Comparison of ENCODE assay signal across 12 cellular contexts in genomic region chr7:99456288-99456687, GRCh38.
"Had no signal": no experiment of that assay in that cellular context is flagged by ENCODE, and none has a peak within 500 bp of the region (broad histone marks: within the 10 kb centered on the region; RNA-seq: fewer than 3 reads in every experiment).

No MANE protein-coding gene starts in this region.

- ATAC-seq: heart right ventricle; left lung; right cardiac atrium; stimulated activated memory B cell treated with anti-CD40 and anti-IgM and Interleukin-4, amounts not matched to agents 10 μg/mL and 1 μg/mL and 100 μg/mL, for 72 hours had no signal

- H3K27me3 Mint-ChIP-seq: activated CD4-positive, alpha-beta memory T cell treated with anti-CD3 and anti-CD28 coated beads for 36 hours; stimulated activated memory B cell treated with anti-CD40 and anti-IgM and Interleukin-4, amounts not matched to agents 10 μg/mL and 1 μg/mL and 100 μg/mL, for 72 hours; type B pancreatic cell had no signal

- H3K9me3 ChIP-seq: heart right ventricle, left lung had no signal

- H3K4me3 Mint-ChIP-seq: activated CD4-positive, alpha-beta memory T cell treated with anti-CD3 and anti-CD28 coated beads for 36 hours; activated T-helper 1 cell treated with anti-CD3 and anti-CD28 coated beads, Interleukin-12 subunit alpha, Interleukin-12 subunit beta, Interleukin-2, Interleukin-4 antibody, amounts not matched to agents 30 ng/mL and 10 ng/mL and 1 ng/mL, durations not matched to agents 14 hours and 24 hours and 36 hours; stimulated activated memory B cell treated with anti-CD40 and anti-IgM and Interleukin-4, amounts not matched to agents 10 μg/mL and 1 μg/mL and 100 μg/mL, for 72 hours; type B pancreatic cell had no signal

- H3K27ac Mint-ChIP-seq: activated CD4-positive, alpha-beta memory T cell treated with anti-CD3 and anti-CD28 coated beads for 36 hours; activated T-helper 1 cell treated with anti-CD3 and anti-CD28 coated beads, Interleukin-12 subunit alpha, Interleukin-12 subunit beta, Interleukin-2, Interleukin-4 antibody, amounts not matched to agents 30 ng/mL and 10 ng/mL and 1 ng/mL, durations not matched to agents 14 hours and 24 hours and 36 hours; stimulated activated memory B cell treated with anti-CD40 and anti-IgM and Interleukin-4, amounts not matched to agents 10 μg/mL and 1 μg/mL and 100 μg/mL, for 72 hours; type B pancreatic cell had no signal

- H3K4me3 ChIP-seq: heart right ventricle, left lung had no signal

- DNase-seq: activated CD4-positive, alpha-beta memory T cell treated with anti-CD3 and anti-CD28 coated beads for 36 hours; activated CD4-positive, CD25-positive, alpha-beta regulatory T cell treated with anti-CD3 and anti-CD28 coated beads, Interleukin-2, amount 50 U/mL, for 72 hours; activated CD8-positive, alpha-beta memory T cell treated with anti-CD3 and anti-CD28 coated beads, Interleukin-2, amount 50 U/mL, for 4 hours; activated naive CD4-positive, alpha-beta T cell; effector CD4-positive, alpha-beta T cell; heart right ventricle; mesenchymal stem cell had no signal

- H3K27me3 ChIP-seq: heart right ventricle, left lung had no signal

- H3K9me3 Mint-ChIP-seq: activated CD4-positive, alpha-beta memory T cell treated with anti-CD3 and anti-CD28 coated beads for 36 hours; activated T-helper 1 cell treated with anti-CD3 and anti-CD28 coated beads, Interleukin-12 subunit alpha, Interleukin-12 subunit beta, Interleukin-2, Interleukin-4 antibody, amounts not matched to agents 30 ng/mL and 10 ng/mL and 1 ng/mL, durations not matched to agents 14 hours and 24 hours and 36 hours; stimulated activated memory B cell treated with anti-CD40 and anti-IgM and Interleukin-4, amounts not matched to agents 10 μg/mL and 1 μg/mL and 100 μg/mL, for 72 hours; type B pancreatic cell had no signal

- H3K27ac ChIP-seq: heart right ventricle, left lung had no signal
